ENCODE assay signal across 8 cellular contexts in the genomic region with DNA sequence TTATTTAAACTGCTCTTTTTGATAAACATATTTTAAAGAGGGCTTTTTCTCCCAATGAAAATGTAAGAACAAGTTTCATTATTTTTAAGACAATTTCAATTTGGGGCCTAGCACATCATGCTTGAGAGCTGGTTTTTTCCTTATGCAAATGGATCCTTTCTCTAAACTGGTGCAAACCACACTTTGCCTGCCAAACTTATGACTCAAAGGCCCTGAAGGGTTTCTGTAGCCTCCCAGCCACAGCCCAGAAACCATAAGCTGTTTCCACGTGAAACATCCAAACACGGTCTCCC. TPM values are rescaled to one million over a fixed set of nuclear protein-coding genes. Genes with fewer than 3 reads are reported as not detected.
DNase-seq lines count a peak whose midpoint lies in the region; FAIRE-seq and TF ChIP-seq lines count a peak whose summit lies in the region.

No MANE protein-coding gene starts in this region.

- H3K9ac ChIP-seq in MM.1S (ENCODE audit: low read length), result peak overlapping the region; percentile 2; the same call in 1 of the 2 replicates

- H3K4me1 ChIP-seq in MM.1S (ENCODE audit: low read length), result peaks cover 16% of the 10 kb centered on the region; the same call in 1 of the 2 replicates

- peak overlapping the region; percentile 72 to 97 for H3K4me3 Mint-ChIP-seq in CD14-positive monocyte
- peak overlapping the region; percentile 92 for H3K4me3 Mint-ChIP-seq in neural crest cell

- peak overlapping the region; percentile 49 for H2AFZ ChIP-seq in MM.1S (ENCODE audit: low read length)

- no peaks in the 10 kb centered on the region; the same call in 1 of the 2 replicates for H3K9me2 ChIP-seq in MM.1S (replicated peaks; ENCODE audit: insufficient read depth, low read length)

- no peaks in the 10 kb centered on the region for H3K9me3 ChIP-seq in MM.1S (replicated peaks; ENCODE audit: insufficient read depth, low read length)

- DNase-seq in CD14-positive monocyte (ENCODE audit: low spot score) (no peak), MM.1S (no peak), coronary artery (ENCODE audit: low spot score) (no peak), neural crest cell (ENCODE audit: low read depth, low spot score) (no peak), A172 (ENCODE audit: low spot score) (no peak), HPDE6-E6E7 (ENCODE audit: extremely low spot score) (no peak), COLO829 (ENCODE audit: low spot score) (no peak), D721Med (ENCODE audit: insufficient read length, low spot score) (no peak)

- H3K27me3 ChIP-seq in MM.1S (replicated peaks; ENCODE audit: insufficient read depth, low read length), result no peaks in the 10 kb centered on the region

- H3K27ac Mint-ChIP-seq in CD14-positive monocyte (peak overlapping the region in 5 of 7 donors; percentile 66 to 82 (median 73)), neural crest cell (ENCODE audit: unreplicated experiment) (peak overlapping the region; percentile 36)

- peak overlapping the region; percentile 28 for H3K4me2 ChIP-seq in MM.1S (ENCODE audit: low read depth, low read length)

- H3K27ac ChIP-seq in MM.1S (ENCODE audit: low read length) (peak overlapping the region; percentile 16; the same call in 1 of the 2 replicates), coronary artery (peak overlapping the region; percentile 21 to 62)

- no peak for FAIRE-seq in D721Med (lab: Jason Lieb, UNC)

- H3K4me1 Mint-ChIP-seq in CD14-positive monocyte (peaks cover 20% of the 10 kb centered on the region), neural crest cell (peaks cover 27% of the 10 kb centered on the region)

- intact Hi-C loops in CD14-positive monocyte (cut with micrococcal nuclease), result loop anchor here in 1 of 2 donors (10.0 kb wide), 1 partner anchor 1064 kb away; a partner anchor contains a TSS

- H3K36me3 ChIP-seq in MM.1S (replicated peaks; ENCODE audit: insufficient read depth, low read length), result no peaks in the 10 kb centered on the region

- H3K36me3 Mint-ChIP-seq in CD14-positive monocyte (peaks cover 0 to 4% of the 10 kb centered on the region in 2 donors), neural crest cell (ENCODE audit: low read depth) (peaks cover 2% of the 10 kb centered on the region)

- no peaks in the 10 kb centered on the region for H4K20me1 ChIP-seq in MM.1S (ENCODE audit: insufficient read depth, low read length)

- peaks cover 8% of the 10 kb centered on the region; the same call in 1 of the 2 replicates for H3F3A ChIP-seq in MM.1S (ENCODE audit: insufficient read depth, low read length)

- H3K9me3 Mint-ChIP-seq in CD14-positive monocyte, result no peaks in the 10 kb centered on the region
- H3K9me3 Mint-ChIP-seq in neural crest cell, result no peaks in the 10 kb centered on the region

- H3K27me3 Mint-ChIP-seq in CD14-positive monocyte (ENCODE audit: low read depth in 3 of 3) (peaks cover 0 to 2% (median 0%) of the 10 kb centered on the region in 3 donors), neural crest cell (ENCODE audit: low read depth) (peaks cover 3% of the 10 kb centered on the region)

- peaks cover 45% of the 10 kb centered on the region for H3K79me2 ChIP-seq in MM.1S (ENCODE audit: low read length)

- TF ChIP-seq CTCF in CD14-positive monocyte (IDR thresholded peaks at IDR 0.05) (no peak), MM.1S (IDR thresholded peaks at IDR 0.05; ENCODE audit: low read length) (no peak; the same call in 1 of the 2 replicates), coronary artery (IDR thresholded peaks at IDR 0.05) (no peak), neural crest cell (conservative IDR thresholded peaks at IDR 0.05) (no peak), D721Med (IDR thresholded peaks at IDR 0.05; ENCODE audit: insufficient read depth, missing control alignments) (no peak)

- H3K4me3 ChIP-seq in MM.1S (ENCODE audit: low read length) (peak overlapping the region; percentile 31), coronary artery (peak overlapping the region; percentile 97)

RNA-seq across cellular contexts. Expression of a gene that starts 0.5 kb away (rescaled TPM):
- 1 to 10 TPM; 2.3 to 2.6 TPM for polyA plus RNA-seq in CD14-positive monocyte
- 31.8 and 34.0 TPM in 2 replicates for total RNA-seq in neural crest cell
- 43.2 and 51.4 TPM in 2 replicates for total RNA-seq in A172 (2014; rRNA removed; shearing (Covaris generic))
